Comparison of ENCODE assay signal across 28 cellular contexts in genomic region chr12:21073129-21073528, GRCh38. TPM values are rescaled to one million over a fixed set of nuclear protein-coding genes. Genes with fewer than 3 reads are reported as not detected.
"Had no signal": no experiment of that assay in that cellular context is flagged by ENCODE, and none has a peak within 500 bp of the region (broad histone marks: within the 10 kb centered on the region; RNA-seq: fewer than 3 reads in every experiment).

No MANE protein-coding gene starts in this region.

- DNase-seq: activated CD4-positive, alpha-beta T cell treated with anti-CD3 and anti-CD28 coated beads for 1 hour; activated CD4-positive, alpha-beta T cell treated with anti-CD3 and anti-CD28 coated beads, Interleukin-2, amount 50 U/mL, for 1 hour; activated gamma-delta T cell treated with Interleukin-2 at 50 U/mL for 16 hours; activated T-cell treated with anti-CD3 and anti-CD28 coated beads, Interleukin-2, amount 50 U/mL, for 1 hour; central memory CD4-positive, alpha-beta T cell; dermis blood vessel endothelial cell; effector memory CD4-positive, alpha-beta T cell; foreskin melanocyte; immature natural killer cell; left ventricle myocardium inferior; midbrain; pancreas; psoas muscle; right cardiac atrium; stimulated activated CD4-positive, alpha-beta T cell treated with anti-CD3 and anti-CD28 coated beads, Interleukin-12 subunit alpha, Interleukin-12 subunit beta, amount 100 ng/mL, for 4 hours; stimulated activated CD4-positive, alpha-beta T cell treated with anti-CD3 and anti-CD28 coated beads, Interleukin-4, amount 100 ng/mL, for 4 hours; stomach; testis; trophoblast cell; WERI-Rb-1 had no signal

- H3K27ac ChIP-seq: left ventricle myocardium inferior, neutrophil, pancreas, psoas muscle, stomach, testis, vagina, WERI-Rb-1 had no signal

- ATAC-seq: activated naive CD4-positive, alpha-beta T cell treated with anti-CD3 and anti-CD28 coated beads, Interleukin-2, amount 50 U/mL, for 72 hours; esophagus mucosa; natural killer cell treated with Interleukin-12 subunit alpha and Interleukin-12 subunit beta and Interleukin-15 and Interleukin-18, amount 100 ng/mL, for 72 hours; pancreas; psoas muscle; right cardiac atrium had no signal

- H3K27me3 ChIP-seq: neutrophil, pancreas, stomach, testis, vagina had no signal

- H3K4me3 ChIP-seq: left ventricle myocardium inferior, pancreas, psoas muscle, stomach, testis, vagina had no signal

- H3K4me1 ChIP-seq: left ventricle myocardium inferior, pancreas, psoas muscle, stomach, testis, vagina had no signal

- H3K36me3 ChIP-seq: left ventricle myocardium inferior, neutrophil, pancreas, stomach, vagina, WERI-Rb-1 had no signal

- H3K9me3 ChIP-seq: neutrophil, pancreas, psoas muscle, stomach, testis, vagina had no signal

RNA-seq across cellular contexts. Expression of gene SLCO1B1, which starts 57.9 kb away (rescaled TPM):
- total RNA-seq: activated naive CD4-positive, alpha-beta T cell treated with anti-CD3 and anti-CD28 coated beads, Interleukin-2, amount 50 U/mL, for 72 hours; aorta; dermis blood vessel endothelial cell; left ventricle myocardium inferior; lung microvascular endothelial cell; natural killer cell treated with Interleukin-12 subunit alpha and Interleukin-12 subunit beta and Interleukin-15 and Interleukin-18, amount 100 ng/mL, for 72 hours; psoas muscle; right cardiac atrium; skeletal muscle tissue; stomach; vagina had no signal
